ENCODE assay signal across 17 cellular contexts in genomic region chr12:31984806-31985591, GRCh38. TPM values are rescaled to one million over a fixed set of nuclear protein-coding genes. Genes with fewer than 3 reads are reported as not detected.
DNase-seq lines count a peak whose midpoint lies in the region; ATAC-seq and TF ChIP-seq lines count a peak whose summit lies in the region.
"Had no signal": no experiment of that assay in that cellular context is flagged by ENCODE, and none has a peak within 500 bp of the region (broad histone marks: within the 10 kb centered on the region; RNA-seq: fewer than 3 reads in every experiment).

No MANE protein-coding gene starts in this region.

- H3K36me3 Mint-ChIP-seq in stimulated activated naive CD8-positive, alpha-beta T cell treated with anti-CD3 and anti-CD28 coated beads, Interleukin-15, Interleukin-2, amounts not matched to agents 100 ng/mL and 50 ng/mL, for 24 hours (ENCODE audit: low read depth): peaks cover 97% of the 10 kb centered on the region
- H3K36me3 Mint-ChIP-seq in endodermal cell (ENCODE audit: low read depth) (peaks cover 96% of the 10 kb centered on the region), chondrocyte (ENCODE audit: low read depth) (peaks cover 20% of the 10 kb centered on the region)

- H3K27ac Mint-ChIP-seq in stimulated activated naive CD8-positive, alpha-beta T cell treated with anti-CD3 and anti-CD28 coated beads, Interleukin-15, Interleukin-2, amounts not matched to agents 100 ng/mL and 50 ng/mL, for 24 hours: peak overlapping the region; percentile 76
- H3K27ac Mint-ChIP-seq in endodermal cell (no peak overlapping the region), chondrocyte (ENCODE audit: unreplicated experiment) (no peak overlapping the region)
- H3K27ac Mint-ChIP-seq: brain had no signal

- H3K4me3 Mint-ChIP-seq in stimulated activated naive CD8-positive, alpha-beta T cell treated with anti-CD3 and anti-CD28 coated beads, Interleukin-15, Interleukin-2, amounts not matched to agents 100 ng/mL and 50 ng/mL, for 24 hours: peak overlapping the region; percentile 51
- H3K4me3 Mint-ChIP-seq in endodermal cell: no peak overlapping the region
- no peak overlapping the region for H3K4me3 Mint-ChIP-seq in chondrocyte (ENCODE audit: unreplicated experiment)
- H3K4me3 Mint-ChIP-seq: brain had no signal

- BruUV-seq in PC-3 (replicated peaks; lab: Mats Ljungman, UMichigan): no TSS peak

- H3K9ac ChIP-seq in endodermal cell (ENCODE audit: extremely low read depth, low read length, poor library complexity, severe bottlenecking): no peak overlapping the region
- H3K9ac ChIP-seq in PC-3 (ENCODE audit: low read length): no peak overlapping the region

- intact Hi-C loops in PC-3 (cut with micrococcal nuclease): no loop called here

- peaks cover 46% of the 10 kb centered on the region for H3K9me3 Mint-ChIP-seq in stimulated activated naive CD8-positive, alpha-beta T cell treated with anti-CD3 and anti-CD28 coated beads, Interleukin-15, Interleukin-2, amounts not matched to agents 100 ng/mL and 50 ng/mL, for 24 hours
- H3K9me3 Mint-ChIP-seq in endodermal cell (peaks cover 61% of the 10 kb centered on the region), chondrocyte (ENCODE audit: low read depth) (peaks cover 21% of the 10 kb centered on the region)

- peak overlapping the region; percentile 73 for H3K27ac ChIP-seq in VCaP
- H3K27ac ChIP-seq in endodermal cell (ENCODE audit: low read depth, low read length): no peak overlapping the region
- H3K27ac ChIP-seq in PC-3 (ENCODE audit: low read length): no peak overlapping the region
- no peak overlapping the region for H3K27ac ChIP-seq in substantia nigra (ENCODE audit: low read depth, low read length, poor library complexity, severe bottlenecking)
- H3K27ac ChIP-seq: epithelial cell of prostate, sigmoid colon had no signal

- H3K9me3 ChIP-seq in endodermal cell (ENCODE audit: control insufficient read depth, low read length) (peaks cover 69% of the 10 kb centered on the region), PC-3 (ENCODE audit: low read length) (no peaks in the 10 kb centered on the region)

- H3K9me2 ChIP-seq in PC-3 (replicated peaks; ENCODE audit: low read length): no peaks in the 10 kb centered on the region

- no peaks in the 10 kb centered on the region for H4K20me1 ChIP-seq in PC-3 (ENCODE audit: low read length)

- WGBS in endodermal cell (ENCODE audit: insufficient coverage in 1 of 2, insufficient read length in 1 of 2), 2 experiments: 95 to 96% methylated on average over 9 to 13 of the region's 13 CpGs

- H3K4me1 ChIP-seq in endodermal cell (ENCODE audit: control insufficient read depth, insufficient read depth, low read length) (no peaks in the 10 kb centered on the region), PC-3 (ENCODE audit: insufficient read depth, low read length) (no peaks in the 10 kb centered on the region)
- H3K4me1 ChIP-seq: sigmoid colon had no signal

- no peak overlapping the region for H3K4me2 ChIP-seq in PC-3 (ENCODE audit: low read length)

- H3K36me3 ChIP-seq in endodermal cell (ENCODE audit: control insufficient read depth, insufficient read depth, low read length) (peaks cover 92% of the 10 kb centered on the region), PC-3 (ENCODE audit: low read depth, low read length) (peaks cover 22% of the 10 kb centered on the region)

- DNase-seq in stimulated activated naive CD8-positive, alpha-beta T cell treated with anti-CD3 and anti-CD28 coated beads, Interleukin-15, Interleukin-2, amounts not matched to agents 100 U/mL and 50 U/mL, for 24 hours: no peak
- DNase-seq in endodermal cell (peak; percentile 11), chondrocyte (ENCODE audit: low spot score) (no peak), PC-3 (no peak), substantia nigra (lab: John Stamatoyannopoulos, UW) (no peak)
- DNase-seq: activated CD4-positive, alpha-beta T cell treated with anti-CD3 and anti-CD28 coated beads, Interleukin-2, amount 50 U/mL, for 48 hours; activated gamma-delta T cell treated with Interleukin-2 at 50 U/mL for 16 hours; foreskin melanocyte; left cardiac atrium; NCI-H187 treated with DMSO at 0.1 percent for 48 hours; sigmoid colon; stimulated activated CD4-positive, alpha-beta T cell treated with anti-CD3 and anti-CD28 coated beads, Interleukin-2, amount 100 ng/mL, for 24 hours had no signal

- TF ChIP-seq CTCF in VCaP (conservative IDR thresholded peaks at IDR 0.05) (no peak), endodermal cell (conservative IDR thresholded peaks at IDR 0.05) (no peak), chondrocyte (IDR thresholded peaks at IDR 0.05) (no peak), PC-3 (conservative IDR thresholded peaks at IDR 0.05; ENCODE audit: low read depth, low read length) (no peak)

- H3K4me1 Mint-ChIP-seq in stimulated activated naive CD8-positive, alpha-beta T cell treated with anti-CD3 and anti-CD28 coated beads, Interleukin-15, Interleukin-2, amounts not matched to agents 100 ng/mL and 50 ng/mL, for 24 hours (ENCODE audit: low read depth): peaks cover 79% of the 10 kb centered on the region
- H3K4me1 Mint-ChIP-seq in endodermal cell (peaks cover 13% of the 10 kb centered on the region), chondrocyte (ENCODE audit: low read depth) (peaks cover 15% of the 10 kb centered on the region)

- no peaks in the 10 kb centered on the region for H3K79me2 ChIP-seq in PC-3 (ENCODE audit: low read length)

- H3F3A ChIP-seq in PC-3 (ENCODE audit: low read length, unreplicated experiment): no peaks in the 10 kb centered on the region

- H2AFZ ChIP-seq in PC-3 (ENCODE audit: low read length): no peak overlapping the region

- no peak for ATAC-seq in stimulated activated naive CD8-positive, alpha-beta T cell treated with anti-CD3 and anti-CD28 coated beads, Interleukin-15, Interleukin-2, amounts not matched to agents 100 U/mL and 50 U/mL, for 24 hours
- ATAC-seq in GM18868 (IDR thresholded peaks at IDR 0.05; ENCODE audit: unreplicated experiment): no peak
- no peak for ATAC-seq in PC-3
- ATAC-seq: left cardiac atrium had no signal

- H3K27me3 Mint-ChIP-seq in stimulated activated naive CD8-positive, alpha-beta T cell treated with anti-CD3 and anti-CD28 coated beads, Interleukin-15, Interleukin-2, amounts not matched to agents 100 ng/mL and 50 ng/mL, for 24 hours: no peaks in the 10 kb centered on the region
- H3K27me3 Mint-ChIP-seq in endodermal cell (ENCODE audit: insufficient read depth) (no peaks in the 10 kb centered on the region), chondrocyte (ENCODE audit: low read depth) (no peaks in the 10 kb centered on the region)
- H3K27me3 Mint-ChIP-seq: brain had no signal

- CTCF ChIA-PET in PC-3 (lab: Charles Lee): no interaction called here

- H3K27me3 ChIP-seq in endodermal cell (ENCODE audit: control insufficient read depth, insufficient read depth, low read length, poor library complexity, severe bottlenecking) (no peaks in the 10 kb centered on the region), PC-3 (ENCODE audit: low read length) (no peaks in the 10 kb centered on the region)
- H3K27me3 ChIP-seq: sigmoid colon had no signal

- H3K4me3 ChIP-seq in endodermal cell (ENCODE audit: low read length) (peak overlapping the region; percentile 70), PC-3 (ENCODE audit: low read length) (no peak overlapping the region)
- H3K4me3 ChIP-seq: sigmoid colon had no signal

- POLR2A ChIA-PET in PC-3 (lab: Charles Lee; ENCODE audit: unreplicated experiment): no interaction called here

RNA-seq across cellular contexts. Expression of gene RESF1, which starts 25.8 kb away (rescaled TPM):
- total RNA-seq in endodermal cell: 100 to 1,000 TPM; 152 to 201 TPM
- 42.0 TPM for polyA plus RNA-seq in endodermal cell (2013, experiment 1 of 2)
- 45.3 TPM for polyA plus RNA-seq in endodermal cell (2013, experiment 2 of 2)
- total RNA-seq in chondrocyte: 15.7 to 17.9 TPM (median 16.9 TPM) in 3 replicates
- 9.4 and 14.8 TPM in 2 replicates for total RNA-seq in PC-3 (2014; rRNA removed)
